ENCODE assay signal across 22 cellular contexts in the genomic region with DNA sequence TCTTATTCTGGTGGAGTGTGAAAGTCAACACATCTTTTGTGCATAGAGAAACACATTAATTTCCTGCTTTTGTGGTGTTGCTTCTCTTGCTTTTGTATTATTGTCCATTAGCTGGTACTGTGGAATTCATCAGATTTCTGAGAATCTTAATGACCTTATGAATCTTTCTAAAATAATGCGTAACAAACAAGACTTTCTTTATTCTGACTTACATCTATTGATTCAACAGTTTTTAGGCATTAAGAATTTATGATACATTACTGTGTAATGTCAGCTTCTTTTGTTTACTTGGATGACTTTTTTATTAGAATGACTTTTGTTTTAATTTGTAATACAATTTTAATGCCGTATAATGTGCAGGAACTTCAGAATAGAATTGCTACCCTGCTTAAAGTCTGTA.
"Had no signal": no experiment of that assay in that cellular context is flagged by ENCODE, and none has a peak within 500 bp of the region (broad histone marks: within the 10 kb centered on the region; RNA-seq: fewer than 3 reads in every experiment).

No MANE protein-coding gene starts in this region.

- H3K9me3 ChIP-seq: esophagus muscularis mucosa, gastrocnemius medialis, left lung, lower lobe of right lung, mucosa of descending colon had no signal

- FAIRE-seq: endothelial cell of umbilical vein, islet of Langerhans, keratinocyte had no signal

- H3K4me3 ChIP-seq: coronary artery, dorsolateral prefrontal cortex, esophagus muscularis mucosa, gastrocnemius medialis, heart right ventricle, left lung, lower lobe of right lung, mucosa of descending colon had no signal

- H3K27me3 ChIP-seq: dorsolateral prefrontal cortex, esophagus muscularis mucosa, foreskin keratinocyte, gastrocnemius medialis, heart right ventricle, left lung had no signal

- H3K27ac ChIP-seq: coronary artery, dorsolateral prefrontal cortex, esophagus muscularis mucosa, foreskin keratinocyte, heart right ventricle, left lung, lower lobe of right lung had no signal

- DNase-seq: dermis blood vessel endothelial cell; dorsolateral prefrontal cortex; effector CD4-positive, alpha-beta T cell; effector memory CD4-positive, alpha-beta T cell; foreskin keratinocyte; gastrocnemius medialis; glutamatergic neuron; head of caudate nucleus; heart right ventricle; hippocampal formation; left cardiac atrium; left lung; left ventricle myocardium superior; lower lobe of right lung; mesenchymal stem cell; mucosa of descending colon; naive B cell had no signal

- H3K36me3 ChIP-seq: esophagus muscularis mucosa, gastrocnemius medialis, heart right ventricle, left lung, lower lobe of right lung had no signal

- ATAC-seq: foreskin keratinocyte, gastrocnemius medialis, heart right ventricle, left cardiac atrium, left lung, left ventricle myocardium superior, lower lobe of right lung, mucosa of descending colon had no signal
